14 cellular contexts compared by ENCODE assay signal in the genomic region with DNA sequence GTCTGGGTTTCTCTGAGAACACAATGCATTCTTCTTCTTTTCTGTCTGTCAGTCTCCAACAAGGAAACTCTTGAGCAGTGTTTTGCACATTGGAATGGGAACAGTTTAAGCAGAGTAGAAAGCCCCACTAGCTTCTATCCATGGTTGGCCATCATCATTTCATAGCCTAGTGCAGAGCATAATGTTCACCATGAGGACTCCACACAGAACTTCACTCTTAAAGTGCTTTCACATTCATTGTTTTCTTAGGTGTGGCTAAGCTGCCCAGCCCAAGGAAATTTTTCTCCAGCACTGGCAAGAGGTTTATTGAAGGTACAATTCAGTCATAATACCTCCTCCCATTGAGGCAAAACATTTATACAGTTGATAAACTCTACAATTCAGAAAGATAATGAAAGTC.
DNase-seq lines count a peak whose midpoint lies in the region; ATAC-seq, FAIRE-seq and TF ChIP-seq lines count a peak whose summit lies in the region.
"Had no signal": no experiment of that assay in that cellular context is flagged by ENCODE, and none has a peak within 500 bp of the region (broad histone marks: within the 10 kb centered on the region; RNA-seq: fewer than 3 reads in every experiment).

No MANE protein-coding gene starts in this region.

- no peak overlapping the region for H3K9ac ChIP-seq in kidney (ENCODE audit: low read length in 2 of 2)

- H3K4me1 ChIP-seq in transverse colon = peaks cover 0 to 24% (median 9%) of the 10 kb centered on the region in 4 donors
- peaks cover 3 to 4% of the 10 kb centered on the region in 2 donors for H3K4me1 ChIP-seq in kidney (ENCODE audit: control insufficient read depth in 1 of 2, insufficient read depth in 1 of 2, low read depth in 1 of 2, low read length in 2 of 2)
- H3K4me1 ChIP-seq: Caco-2 had no signal

- peak; percentile 18 for DNase-seq in EH (ENCODE audit: low read depth)
- peak; percentile 4 for DNase-seq in OCI-M1 (lab: John Stamatoyannopoulos, UW)
- peak in 1 of 2 donors; percentile 24 for DNase-seq in left colon
- DNase-seq in transverse colon = peak; percentile 14
- DNase-seq in kidney = no peak
- DNase-seq in activated CD8-positive, alpha-beta T cell treated with anti-CD3 and anti-CD28 coated beads for 36 hours = no peak
- DNase-seq in caudate nucleus (lab: John Stamatoyannopoulos, UW) = no peak
- DNase-seq: Caco-2; CD8-positive, alpha-beta memory T cell; DND-41; H7 had no signal

- no peak overlapping the region for H3K27ac Mint-ChIP-seq in activated CD8-positive, alpha-beta T cell treated with anti-CD3 and anti-CD28 coated beads for 36 hours
- H3K27ac Mint-ChIP-seq: GM23338 had no signal

- H3K4me3 ChIP-seq in transverse colon = no peak overlapping the region
- H3K4me3 ChIP-seq in kidney (ENCODE audit: low read length in 2 of 2) = no peak overlapping the region
- H3K4me3 ChIP-seq: GM12878, GM23338 had no signal

- TF ChIP-seq EP300 in transverse colon (IDR thresholded peaks at IDR 0.05; ENCODE audit: low read depth) = no peak

- no peak for FAIRE-seq in kidney (lab: Jason Lieb, UNC)
- FAIRE-seq: GM12878, GM18507 had no signal

- POLR2A ChIA-PET in activated CD8-positive, alpha-beta T cell treated with anti-CD3 and anti-CD28 coated beads for 36 hours (lab: Charles Lee) = no interaction called here

- in situ Hi-C loops in transverse colon (cut with MboI; ENCODE audit: low pct_ligation_motif_present in 1 of 4, low pct_unique_long_range_greater_than_20kb in 1 of 4, low sequenced_read_pairs in 3 of 4) = no loop called here

- TF ChIP-seq POLR2A in transverse colon (IDR thresholded peaks at IDR 0.05) = no peak

- intact Hi-C loops in left colon (cut with DNase I, micrococcal nuclease) (no loop called here), transverse colon (cut with DNase I; ENCODE audit: low total_unique reads) (loop anchor here (10.0 kb wide), 1 partner anchor 455 kb away; no protein-coding TSS in a partner anchor), kidney (cut with DNase I) (no loop called here)
- intact Hi-C loops in activated CD8-positive, alpha-beta T cell treated with anti-CD3 and anti-CD28 coated beads for 36 hours (cut with micrococcal nuclease) = no loop called here

- H3K27ac ChIP-seq in transverse colon = peak overlapping the region in 3 of 4 donors; percentile 37 to 47 (median 44)
- no peak overlapping the region for H3K27ac ChIP-seq in kidney (ENCODE audit: low read depth in 2 of 2, low read length in 2 of 2)
- H3K27ac ChIP-seq in caudate nucleus (ENCODE audit: low read depth, low read length) = no peak overlapping the region

- H3K9me3 ChIP-seq in transverse colon (peaks cover 8 to 11% of the 10 kb centered on the region in 2 donors), kidney (ENCODE audit: control insufficient read depth in 1 of 2, low read length in 2 of 2) (peaks cover 3 to 6% of the 10 kb centered on the region in 2 donors)

- CTCF ChIA-PET in activated CD8-positive, alpha-beta T cell treated with anti-CD3 and anti-CD28 coated beads for 36 hours (lab: Charles Lee) = interaction anchor here (0.6 kb wide), 1 partner anchor 11 kb away, joined by 4 read pairs; no protein-coding TSS in a partner anchor

- H3K36me3 ChIP-seq in transverse colon (no peaks in the 10 kb centered on the region), kidney (ENCODE audit: control insufficient read depth in 1 of 2, insufficient read depth in 2 of 2, low read length in 2 of 2) (no peaks in the 10 kb centered on the region)

- peak in 2 of 5 experiments; percentile 7 to 10 for TF ChIP-seq CTCF in transverse colon (IDR thresholded peaks at IDR 0.05)
- TF ChIP-seq CTCF in kidney (IDR thresholded peaks at IDR 0.05; ENCODE audit: borderline replicate concordance, extremely low read depth, insufficient read depth) = no peak
- TF ChIP-seq CTCF in activated CD8-positive, alpha-beta T cell treated with anti-CD3 and anti-CD28 coated beads for 36 hours (IDR thresholded peaks at IDR 0.05) = no peak

- H3K27me3 ChIP-seq in transverse colon = no peaks in the 10 kb centered on the region

- peaks cover 9% of the 10 kb centered on the region for H3K27me3 Mint-ChIP-seq in activated CD8-positive, alpha-beta T cell treated with anti-CD3 and anti-CD28 coated beads for 36 hours

- H3K9me3 Mint-ChIP-seq in activated CD8-positive, alpha-beta T cell treated with anti-CD3 and anti-CD28 coated beads for 36 hours = peaks cover 11% of the 10 kb centered on the region

- no peak overlapping the region for H3K4me3 Mint-ChIP-seq in activated CD8-positive, alpha-beta T cell treated with anti-CD3 and anti-CD28 coated beads for 36 hours
- H3K4me3 Mint-ChIP-seq: CD8-positive, alpha-beta memory T cell; GM23338 had no signal

- H3K4me1 Mint-ChIP-seq in activated CD8-positive, alpha-beta T cell treated with anti-CD3 and anti-CD28 coated beads for 36 hours (ENCODE audit: low read depth) = no peaks in the 10 kb centered on the region
- H3K4me1 Mint-ChIP-seq: CD8-positive, alpha-beta memory T cell; GM23338 had no signal

- peak; percentile 99 for ATAC-seq in left colon
- no peak for ATAC-seq in activated CD8-positive, alpha-beta T cell treated with anti-CD3 and anti-CD28 coated beads for 36 hours
- ATAC-seq: GM12878, GM23338 had no signal

- H3K36me3 Mint-ChIP-seq in activated CD8-positive, alpha-beta T cell treated with anti-CD3 and anti-CD28 coated beads for 36 hours (ENCODE audit: low read depth) = no peaks in the 10 kb centered on the region

Comparison
In these comparisons a context has a peak if more than half of its experiments do, and no peak if none do; other contexts are left out.
1. DNase-seq: peak in EH (single experiment), OCI-M1 (single experiment) and transverse colon (single experiment); none in kidney (single experiment), activated CD8-positive, alpha-beta T cell treated with anti-CD3 and anti-CD28 coated beads for 36 hours (single experiment) and caudate nucleus (0 of 61).
2. H3K27ac ChIP-seq: peak in transverse colon (3 of 4); none in kidney (0 of 2) and caudate nucleus (single experiment).